Comparison of ENCODE assay signal across 8 cellular contexts in the genomic region with DNA sequence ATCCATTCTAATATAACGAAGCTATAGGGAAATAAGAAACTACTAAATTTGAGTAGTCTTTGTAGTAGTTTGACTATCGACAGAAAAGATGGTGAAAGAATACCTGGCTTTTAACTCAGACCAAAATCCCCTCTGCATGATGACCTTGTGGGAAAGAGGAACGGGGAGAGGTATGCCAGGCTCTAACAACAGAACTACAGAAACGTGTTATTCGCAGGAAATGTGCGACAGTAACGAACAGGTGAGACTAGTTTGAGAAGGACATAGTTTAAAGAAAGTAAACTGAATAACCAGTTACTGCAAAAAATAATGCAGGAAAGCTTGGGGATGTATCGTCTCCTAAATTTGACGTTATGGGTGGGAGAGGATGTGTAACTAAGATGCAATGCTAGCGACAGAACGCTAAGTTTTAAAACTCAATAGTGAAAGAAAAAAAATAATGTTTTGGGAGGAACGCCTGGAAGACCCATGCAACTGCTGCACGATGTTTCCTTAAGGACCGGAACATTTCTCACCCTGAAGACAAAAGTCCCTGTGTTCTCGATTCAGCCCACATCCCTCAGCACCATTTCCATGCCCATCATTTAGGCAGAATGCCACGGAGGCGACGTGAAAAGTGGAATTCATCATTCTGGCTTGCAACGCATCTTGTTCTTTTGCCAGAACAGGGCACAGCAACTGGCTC. TPM values are rescaled to one million over a fixed set of nuclear protein-coding genes. Genes with fewer than 3 reads are reported as not detected.
A peak's percentile ranks its signal among the peaks of the same experiment; 100 is the strongest.
DNase-seq lines count a peak whose midpoint lies in the region; ATAC-seq lines count a peak whose summit lies in the region.

No MANE protein-coding gene starts in this region.

- peaks cover 9% of the 10 kb centered on the region for H3K27me3 Mint-ChIP-seq in activated CD4-positive, alpha-beta T cell treated with anti-CD3 and anti-CD28 coated beads, Interleukin-2, amount 10 ng/mL, durations not matched to agents 7 days and 5 days
- H3K27me3 Mint-ChIP-seq in activated CD8-positive, alpha-beta T cell treated with anti-CD3 and anti-CD28 coated beads, Interleukin-2, amount 10 ng/mL, durations not matched to agents 7 days and 5 days (ENCODE audit: low read depth): peaks cover 2% of the 10 kb centered on the region
- H3K27me3 Mint-ChIP-seq in stimulated activated naive B cell treated with anti-CD40 and anti-IgM and Interleukin-4, amounts not matched to agents 10 μg/mL and 1 μg/mL and 100 μg/mL, for 72 hours: no peaks in the 10 kb centered on the region

- peaks cover 33% of the 10 kb centered on the region for H3K4me1 Mint-ChIP-seq in activated CD4-positive, alpha-beta T cell treated with anti-CD3 and anti-CD28 coated beads, Interleukin-2, amount 10 ng/mL, durations not matched to agents 7 days and 5 days
- peaks cover 29% of the 10 kb centered on the region for H3K4me1 Mint-ChIP-seq in activated CD8-positive, alpha-beta T cell treated with anti-CD3 and anti-CD28 coated beads, Interleukin-2, amount 10 ng/mL, durations not matched to agents 7 days and 5 days (ENCODE audit: low read depth)
- H3K4me1 Mint-ChIP-seq in stimulated activated naive B cell treated with anti-CD40 and anti-IgM and Interleukin-4, amounts not matched to agents 10 μg/mL and 1 μg/mL and 100 μg/mL, for 72 hours: peaks cover 8 to 19% of the 10 kb centered on the region in 2 donors

- CTCF ChIA-PET in activated CD4-positive, alpha-beta T cell treated with anti-CD3 and anti-CD28 coated beads, Interleukin-2, amount 10 ng/mL, durations not matched to agents 7 days and 5 days (lab: Charles Lee): interaction anchor here (0.9 kb wide), 1 partner anchor 322 kb away, joined by 3 read pairs; no protein-coding TSS in a partner anchor
- CTCF ChIA-PET in activated CD8-positive, alpha-beta T cell treated with anti-CD3 and anti-CD28 coated beads, Interleukin-2, amount 10 ng/mL, durations not matched to agents 7 days and 5 days (lab: Charles Lee): interaction anchor here (1.1 to 3.4 kb wide), 5 partner anchors 9 to 414 kb away, joined by 3 to 17 read pairs (median 4); no protein-coding TSS in a partner anchor

- no peaks in the 10 kb centered on the region for H3K36me3 ChIP-seq in iPS-15b (ENCODE audit: control insufficient read depth, insufficient read depth, low read length)

- no peak for ATAC-seq in activated CD8-positive, alpha-beta T cell treated with anti-CD3 and anti-CD28 coated beads, Interleukin-2, amount 10 ng/mL, durations not matched to agents 7 days and 5 days
- ATAC-seq in stimulated activated naive B cell treated with anti-CD40 and anti-IgM and Interleukin-4, amounts not matched to agents 10 μg/mL and 1 μg/mL and 100 μg/mL, for 72 hours (replicated peaks): no peak
- no peak for ATAC-seq in GM18867 (IDR thresholded peaks at IDR 0.05; ENCODE audit: unreplicated experiment)
- no peak for ATAC-seq in GM18873 (IDR thresholded peaks at IDR 0.05; ENCODE audit: low FRiP score, unreplicated experiment)

- no peaks in the 10 kb centered on the region for H3K9me3 ChIP-seq in iPS-15b (ENCODE audit: control insufficient read depth, insufficient read depth, low read length)

- DNase-seq in activated CD4-positive, alpha-beta T cell treated with anti-CD3 and anti-CD28 coated beads, Interleukin-2, amount 10 ng/mL, durations not matched to agents 7 days and 5 days: no peak
- DNase-seq in activated CD4-positive, alpha-beta T cell treated with anti-CD3 and anti-CD28 coated beads, Interleukin-2, amount 50 U/mL, for 4 hours: no peak
- no peak for DNase-seq in activated CD8-positive, alpha-beta T cell treated with anti-CD3 and anti-CD28 coated beads, Interleukin-2, amount 10 ng/mL, durations not matched to agents 7 days and 5 days
- no peak for DNase-seq in stimulated activated naive B cell treated with anti-CD40 and anti-IgM and Interleukin-4, amounts not matched to agents 10 μg/mL and 1 μg/mL and 100 μg/mL, for 72 hours
- DNase-seq in GOT3 (lab: John Stamatoyannopoulos, UW): no peak

- peak overlapping the region; percentile 100 for H3K27ac Mint-ChIP-seq in activated CD4-positive, alpha-beta T cell treated with anti-CD3 and anti-CD28 coated beads, Interleukin-2, amount 10 ng/mL, durations not matched to agents 7 days and 5 days
- H3K27ac Mint-ChIP-seq in activated CD8-positive, alpha-beta T cell treated with anti-CD3 and anti-CD28 coated beads, Interleukin-2, amount 10 ng/mL, durations not matched to agents 7 days and 5 days: peak overlapping the region; percentile 98
- peak overlapping the region; percentile 97 for H3K27ac Mint-ChIP-seq in stimulated activated naive B cell treated with anti-CD40 and anti-IgM and Interleukin-4, amounts not matched to agents 10 μg/mL and 1 μg/mL and 100 μg/mL, for 72 hours

- H3K9ac ChIP-seq in iPS-15b (ENCODE audit: low read depth, low read length): peak overlapping the region; percentile 9

- H3K4me1 ChIP-seq in iPS-15b (ENCODE audit: control insufficient read depth, insufficient read depth, low read length): peaks cover 2% of the 10 kb centered on the region

- no peaks in the 10 kb centered on the region for H3K27me3 ChIP-seq in iPS-15b (ENCODE audit: control insufficient read depth, insufficient read depth, low read length)

- H3K36me3 Mint-ChIP-seq in activated CD4-positive, alpha-beta T cell treated with anti-CD3 and anti-CD28 coated beads, Interleukin-2, amount 10 ng/mL, durations not matched to agents 7 days and 5 days (ENCODE audit: low read depth): peaks cover 7% of the 10 kb centered on the region
- H3K36me3 Mint-ChIP-seq in activated CD8-positive, alpha-beta T cell treated with anti-CD3 and anti-CD28 coated beads, Interleukin-2, amount 10 ng/mL, durations not matched to agents 7 days and 5 days (ENCODE audit: low read depth): peaks cover 11% of the 10 kb centered on the region
- no peaks in the 10 kb centered on the region for H3K36me3 Mint-ChIP-seq in stimulated activated naive B cell treated with anti-CD40 and anti-IgM and Interleukin-4, amounts not matched to agents 10 μg/mL and 1 μg/mL and 100 μg/mL, for 72 hours

- H3K4me3 Mint-ChIP-seq in activated CD4-positive, alpha-beta T cell treated with anti-CD3 and anti-CD28 coated beads, Interleukin-2, amount 10 ng/mL, durations not matched to agents 7 days and 5 days: peak overlapping the region; percentile 99
- H3K4me3 Mint-ChIP-seq in activated CD8-positive, alpha-beta T cell treated with anti-CD3 and anti-CD28 coated beads, Interleukin-2, amount 10 ng/mL, durations not matched to agents 7 days and 5 days: peak overlapping the region; percentile 89
- H3K4me3 Mint-ChIP-seq in stimulated activated naive B cell treated with anti-CD40 and anti-IgM and Interleukin-4, amounts not matched to agents 10 μg/mL and 1 μg/mL and 100 μg/mL, for 72 hours: peak overlapping the region; percentile 85 to 93

- H3K4me3 ChIP-seq in iPS-15b (ENCODE audit: low read depth, low read length): peak overlapping the region; percentile 80

- no peaks in the 10 kb centered on the region for H3K9me3 Mint-ChIP-seq in activated CD4-positive, alpha-beta T cell treated with anti-CD3 and anti-CD28 coated beads, Interleukin-2, amount 10 ng/mL, durations not matched to agents 7 days and 5 days
- no peaks in the 10 kb centered on the region for H3K9me3 Mint-ChIP-seq in activated CD8-positive, alpha-beta T cell treated with anti-CD3 and anti-CD28 coated beads, Interleukin-2, amount 10 ng/mL, durations not matched to agents 7 days and 5 days (ENCODE audit: insufficient read depth)
- no peaks in the 10 kb centered on the region for H3K9me3 Mint-ChIP-seq in stimulated activated naive B cell treated with anti-CD40 and anti-IgM and Interleukin-4, amounts not matched to agents 10 μg/mL and 1 μg/mL and 100 μg/mL, for 72 hours

- POLR2A ChIA-PET in activated CD4-positive, alpha-beta T cell treated with anti-CD3 and anti-CD28 coated beads, Interleukin-2, amount 10 ng/mL, durations not matched to agents 7 days and 5 days (lab: Charles Lee): no interaction called here
- POLR2A ChIA-PET in activated CD8-positive, alpha-beta T cell treated with anti-CD3 and anti-CD28 coated beads, Interleukin-2, amount 10 ng/mL, durations not matched to agents 7 days and 5 days (lab: Charles Lee): interaction anchor here (0.7 to 2.7 kb wide), 6 partner anchors 27 to 1756 kb away, joined by 3 to 39 read pairs (median 6); a partner anchor contains a TSS

RNA-seq across cellular contexts. Expression of a gene that starts 1.6 kb away (rescaled TPM):
- 10 to 100 TPM; 26.3 to 31.0 TPM for total RNA-seq in activated CD4-positive, alpha-beta T cell treated with anti-CD3 and anti-CD28 coated beads, Interleukin-2, amount 10 ng/mL, durations not matched to agents 7 days and 5 days
- total RNA-seq in activated CD8-positive, alpha-beta T cell treated with anti-CD3 and anti-CD28 coated beads, Interleukin-2, amount 10 ng/mL, durations not matched to agents 7 days and 5 days: 10 to 100 TPM; 29.7 to 29.8 TPM
